18 cellular contexts compared by ENCODE assay signal in genomic region chr2:37873229-37873628, GRCh38. TPM values are rescaled to one million over a fixed set of nuclear protein-coding genes. Genes with fewer than 3 reads are reported as not detected.
DNase-seq lines count a peak whose midpoint lies in the region; ATAC-seq and TF ChIP-seq lines count a peak whose summit lies in the region.
"Had no signal": no experiment of that assay in that cellular context is flagged by ENCODE, and none has a peak within 500 bp of the region (broad histone marks: within the 10 kb centered on the region; RNA-seq: fewer than 3 reads in every experiment).

No MANE protein-coding gene starts in this region.

- no peaks in the 10 kb centered on the region for H3K36me3 Mint-ChIP-seq in progenitor cell of endocrine pancreas (ENCODE audit: insufficient read depth)
- H3K36me3 Mint-ChIP-seq: CD8-positive, alpha-beta memory T cell had no signal

- H3K4me1 Mint-ChIP-seq in progenitor cell of endocrine pancreas (ENCODE audit: low read depth): peaks cover 59% of the 10 kb centered on the region
- H3K4me1 Mint-ChIP-seq: CD8-positive, alpha-beta memory T cell had no signal

- H4K20me1 ChIP-seq in BLaER1 treated with 17β-estradiol and CSF1 and Interleukin-3, amounts not matched to agents 10 nM and 100 nM: no peaks in the 10 kb centered on the region

- H3K9me3 ChIP-seq in BLaER1 treated with 17β-estradiol and CSF1 and Interleukin-3, amounts not matched to agents 10 nM and 100 nM (replicated peaks in 1 of 11): no peaks in the 10 kb centered on the region
- H3K9me3 ChIP-seq in heart right ventricle: no peaks in the 10 kb centered on the region
- H3K9me3 ChIP-seq: A549, SJSA1 had no signal

- no peaks in the 10 kb centered on the region for H3K36me3 ChIP-seq in BLaER1 treated with 17β-estradiol and CSF1 and Interleukin-3, amounts not matched to agents 10 nM and 100 nM
- H3K36me3 ChIP-seq in heart right ventricle: no peaks in the 10 kb centered on the region
- H3K36me3 ChIP-seq: SJSA1 had no signal

- peak overlapping the region; percentile 24 to 85 (median 52); a peak in 19 of 22 replicates for H3K4me2 ChIP-seq in BLaER1 treated with 17β-estradiol and CSF1 and Interleukin-3, amounts not matched to agents 10 nM and 100 nM
- H3K4me2 ChIP-seq: A549 had no signal

- H3K4me1 ChIP-seq in BLaER1 treated with 17β-estradiol and CSF1 and Interleukin-3, amounts not matched to agents 10 nM and 100 nM: peaks cover 6 to 63% (median 16%) of the 10 kb centered on the region in 10 experiments; a peak in 19 of 20 replicates
- peaks cover 16 to 86% (median 69%) of the 10 kb centered on the region in 9 donors for H3K4me1 ChIP-seq in heart right ventricle

- no peak overlapping the region for H3K4me3 Mint-ChIP-seq in progenitor cell of endocrine pancreas (ENCODE audit: low read depth)
- H3K4me3 Mint-ChIP-seq: CD8-positive, alpha-beta memory T cell had no signal

- no peak for TF ChIP-seq CTCF in heart right ventricle (IDR thresholded peaks at IDR 0.05)
- TF ChIP-seq CTCF in progenitor cell of endocrine pancreas (IDR thresholded peaks at IDR 0.05; ENCODE audit: unreplicated experiment): no peak

- H3K9me3 Mint-ChIP-seq in progenitor cell of endocrine pancreas (ENCODE audit: low read depth): peaks cover 4% of the 10 kb centered on the region
- H3K9me3 Mint-ChIP-seq: CD8-positive, alpha-beta memory T cell had no signal

- 38% methylated on average over 3 of the region's 3 CpGs for WGBS in heart right ventricle, 2 donors

- no peak overlapping the region; a peak in 1 of 22 replicates for H3K27ac ChIP-seq in BLaER1 treated with 17β-estradiol and CSF1 and Interleukin-3, amounts not matched to agents 10 nM and 100 nM
- peak overlapping the region in 9 of 10 donors; percentile 1 to 84 (median 67) for H3K27ac ChIP-seq in heart right ventricle
- H3K27ac ChIP-seq: A549, SJSA1 had no signal

- no peak overlapping the region for H3K4me3 ChIP-seq in BLaER1 treated with 17β-estradiol and CSF1 and Interleukin-3, amounts not matched to agents 10 nM and 100 nM
- no peak overlapping the region for H3K4me3 ChIP-seq in heart right ventricle
- H3K4me3 ChIP-seq: A549, SJSA1 had no signal

- H3K27me3 Mint-ChIP-seq in progenitor cell of endocrine pancreas: peaks cover 9% of the 10 kb centered on the region

- H3K9ac ChIP-seq in BLaER1 treated with 17β-estradiol and CSF1 and Interleukin-3, amounts not matched to agents 10 nM and 100 nM: no peak overlapping the region

- DNase-seq in NCI-H345 (lab: John Stamatoyannopoulos, UW): peak; percentile 25
- DNase-seq in NCI-H345 treated with DMSO at 0.1 percent for 48 hours (lab: John Stamatoyannopoulos, UW; ENCODE audit: unreplicated experiment): no peak
- peak; percentile 15 for DNase-seq in NCI-H82 treated with DMSO at 0.1 percent for 48 hours (lab: John Stamatoyannopoulos, UW; ENCODE audit: unreplicated experiment)
- DNase-seq in heart right ventricle: peak in 1 of 2 donors; percentile 69
- DNase-seq in SIG-M5 treated with dmso at 0.1 percent for 504 hours (lab: John Stamatoyannopoulos, UW; ENCODE audit: unreplicated experiment): no peak
- no peak for DNase-seq in iPS-NIHi7 (ENCODE audit: extremely low spot score)
- no peak for DNase-seq in progenitor cell of endocrine pancreas (ENCODE audit: low spot score, unreplicated experiment)
- DNase-seq: activated CD4-positive, alpha-beta T cell treated with anti-CD3 and anti-CD28 coated beads, Interleukin-2, amount 50 U/mL, for 4 hours; activated effector memory CD4-positive, alpha-beta T cell treated with anti-CD3 and anti-CD28 coated beads, Interleukin-2, amount 50 U/mL, for 16 hours; CD8-positive, alpha-beta memory T cell; islet precursor cell; midbrain; MV-4-11; NCI-H2227 treated with DMSO at 0.1 percent for 48 hours had no signal

- peaks cover 0 to 13% (median 0%) of the 10 kb centered on the region in 11 experiments; a peak in 3 of 22 replicates for H3K27me3 ChIP-seq in BLaER1 treated with 17β-estradiol and CSF1 and Interleukin-3, amounts not matched to agents 10 nM and 100 nM
- H3K27me3 ChIP-seq in heart right ventricle: no peaks in the 10 kb centered on the region
- H3K27me3 ChIP-seq: SJSA1 had no signal

- ATAC-seq in heart right ventricle: peak in 7 of 8 donors; percentile 7 to 74 (median 43)
- ATAC-seq: A549, HCT116 had no signal

- H3K27ac Mint-ChIP-seq in progenitor cell of endocrine pancreas: no peak overlapping the region

- intact Hi-C loops in heart right ventricle (cut with DNase I): loop anchor here in 6 of 10 donors (2.0 to 10.0 kb wide), 6 partner anchors 18 to 226 kb away; partner anchors contain the start of gene CDC42EP3 (in 4 of the 6)

RNA-seq across cellular contexts. Expression of gene RMDN2, which starts 51.9 kb away (rescaled TPM):
- 1 to 10 TPM; 4.1 to 8.5 (median 5.2) TPM for total RNA-seq in heart right ventricle
- polyA plus RNA-seq in heart right ventricle: 1 to 10 TPM; 2.5 to 4.4 TPM
- 9.1 and 9.2 TPM in 2 replicates for total RNA-seq in progenitor cell of endocrine pancreas

Comparison
In these comparisons a context has a peak if more than half of its experiments do, and no peak if none do; other contexts are left out.
1. DNase-seq: peak in NCI-H345 (single experiment) and NCI-H82 treated with DMSO at 0.1 percent for 48 hours (single experiment); none in NCI-H345 treated with DMSO at 0.1 percent for 48 hours (single experiment), SIG-M5 treated with dmso at 0.1 percent for 504 hours (single experiment), iPS-NIHi7 (single experiment) and progenitor cell of endocrine pancreas (single experiment).
2. H3K27ac ChIP-seq: peak in heart right ventricle (9 of 10); none in BLaER1 treated with 17β-estradiol and CSF1 and Interleukin-3, amounts not matched to agents 10 nM and 100 nM (0 of 11).